Comparison of ENCODE assay signal across 1 cellular context in genomic region chr7:65269150-65269856, GRCh38.
A peak's percentile ranks its signal among the peaks of the same experiment; 100 is the strongest.
TF ChIP-seq lines count a peak whose summit lies in the region.

No MANE protein-coding gene starts in this region.

TF ChIP-seq in HEK293, 187 proteins besides CTCF, POLR2A, EP300 and RAD21 (continued from another document):
- TF ChIP-seq ZNF280C (tag by site-specific recombination; IDR thresholded peaks at IDR 0.05) (no peak), OVOL3 (tag by site-specific recombination; IDR thresholded peaks at IDR 0.05) (0 out of 2 replicates have a peak, but pooled peaks have one; percentile 12), ZIC2 (tag by site-specific recombination; IDR thresholded peaks at IDR 0.05) (peak; percentile 39), ZXDB (tag by site-specific recombination; IDR thresholded peaks at IDR 0.05) (peak; percentile 27; the same call in 1 of the 2 replicates), ZNF416 (tag by site-specific recombination; IDR thresholded peaks at IDR 0.05) (no peak), ZNF654 (tag by site-specific recombination; IDR thresholded peaks at IDR 0.05; ENCODE audit: low read depth) (no peak), ZNF585B (tag by site-specific recombination; IDR thresholded peaks at IDR 0.05) (no peak), ZNF138 (tag by site-specific recombination; IDR thresholded peaks at IDR 0.05; ENCODE audit: borderline replicate concordance) (no peak), GLIS1 (tag by site-specific recombination; IDR thresholded peaks at IDR 0.05) (peak; percentile 50; the same call in 1 of the 2 replicates), ZNF561 (tag by site-specific recombination; IDR thresholded peaks at IDR 0.05; ENCODE audit: borderline replicate concordance) (no peak), ZBTB8A (tag by site-specific recombination; IDR thresholded peaks at IDR 0.05) (0 out of 2 replicates have a peak, but pooled peaks have one; percentile 10), ZNF391 (tag by site-specific recombination; IDR thresholded peaks at IDR 0.05; ENCODE audit: borderline replicate concordance, low read depth) (0 out of 2 replicates have a peak, but pooled peaks have one; percentile 30), ZFP37 (tag by site-specific recombination; IDR thresholded peaks at IDR 0.05) (no peak), ZFP3 (tag by site-specific recombination; IDR thresholded peaks at IDR 0.05; ENCODE audit: low read depth) (no peak), ZNF677 (tag by site-specific recombination; IDR thresholded peaks at IDR 0.05) (no peak)
